ENCODE assay signal across 8 cellular contexts in the genomic region with DNA sequence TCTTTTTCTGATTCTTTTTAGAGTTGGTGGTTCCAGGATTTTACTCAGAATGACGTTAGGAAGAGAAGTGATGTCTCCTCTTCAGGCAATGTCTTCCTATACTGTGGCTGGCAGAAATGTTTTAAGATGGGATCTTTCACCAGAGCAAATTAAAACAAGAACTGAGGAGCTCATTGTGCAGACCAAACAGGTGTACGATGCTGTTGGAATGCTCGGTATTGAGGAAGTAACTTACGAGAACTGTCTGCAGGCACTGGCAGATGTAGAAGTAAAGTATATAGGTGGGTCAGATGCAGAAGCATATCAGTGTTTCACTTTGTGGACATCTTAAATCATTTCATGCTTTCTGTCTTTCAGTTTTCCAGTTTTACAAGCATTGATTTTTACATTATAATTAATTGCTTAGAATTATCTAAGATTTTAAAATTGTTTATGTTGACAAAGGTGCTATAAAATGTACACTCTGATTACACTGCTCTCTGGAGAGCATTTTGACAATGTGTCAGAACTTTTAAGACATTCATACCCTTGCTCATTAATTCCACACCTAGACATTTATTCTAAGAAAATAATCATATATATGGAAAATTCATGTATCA.
"Had no signal": no experiment of that assay in that cellular context is flagged by ENCODE, and none has a peak within 500 bp of the region (broad histone marks: within the 10 kb centered on the region; RNA-seq: fewer than 3 reads in every experiment).

No MANE protein-coding gene starts in this region.

- ATAC-seq: K562 had no signal

- H3K27ac ChIP-seq: GM23248 had no signal

- DNase-seq: GM23248, GOT3, H7, HCEC 1CT, HFFc6, IMR-90, KG1 had no signal

- H3K4me3 Mint-ChIP-seq: HFFc6 had no signal

- H3K4me3 ChIP-seq: GM23248, K562 had no signal

- H3K27ac Mint-ChIP-seq: HFFc6 had no signal

- FAIRE-seq: K562 had no signal

- H3K9me3 Mint-ChIP-seq: HFFc6 had no signal
